ENCODE assay signal across 19 cellular contexts in genomic region chr18:13394794-13395193, GRCh38.
DNase-seq lines count a peak whose midpoint lies in the region; ATAC-seq and TF ChIP-seq lines count a peak whose summit lies in the region.
"Had no signal": no experiment of that assay in that cellular context is flagged by ENCODE, and none has a peak within 500 bp of the region (broad histone marks: within the 10 kb centered on the region; RNA-seq: fewer than 3 reads in every experiment).

No MANE protein-coding gene starts in this region.

- no peaks in the 10 kb centered on the region for H3K4me1 ChIP-seq in lower lobe of right lung
- H3K4me1 ChIP-seq: HAP-1, SJCRH30 had no signal

- H3K27me3 ChIP-seq in lower lobe of right lung (ENCODE audit: low read depth), result no peaks in the 10 kb centered on the region
- H3K27me3 ChIP-seq: heart right ventricle, SJCRH30 had no signal

- no peak overlapping the region for H3K4me3 ChIP-seq in lower lobe of right lung
- H3K4me3 ChIP-seq: HAP-1, heart right ventricle, SJCRH30 had no signal

- no peaks in the 10 kb centered on the region for H3K36me3 ChIP-seq in lower lobe of right lung
- H3K36me3 ChIP-seq: HAP-1, SJCRH30 had no signal

- intact Hi-C loops in lower lobe of right lung (cut with DNase I), result no loop called here

- peak; percentile 58 to 71 for ATAC-seq in lower lobe of right lung
- ATAC-seq in GM21786 (IDR thresholded peaks at IDR 0.05; ENCODE audit: unreplicated experiment), result no peak
- ATAC-seq: heart right ventricle, sciatic nerve had no signal

- no peak overlapping the region for H3K27ac ChIP-seq in lower lobe of right lung
- H3K27ac ChIP-seq: heart right ventricle, SJCRH30 had no signal

- DNase-seq in D341Med (ENCODE audit: low spot score), result peak; percentile 50
- DNase-seq in NCI-H128 (lab: John Stamatoyannopoulos, UW; ENCODE audit: unreplicated experiment), result peak; percentile 44
- DNase-seq in SHP77 treated with DMSO at 0.1 percent for 48 hours (lab: John Stamatoyannopoulos, UW), result peak; percentile 48
- no peak for DNase-seq in lower lobe of right lung
- no peak for DNase-seq in NCI-H82 treated with DMSO at 0.1 percent for 48 hours (lab: John Stamatoyannopoulos, UW; ENCODE audit: unreplicated experiment)
- DNase-seq in HT-29 (ENCODE audit: low spot score), result no peak
- DNase-seq: activated CD4-positive, alpha-beta T cell treated with anti-CD3 and anti-CD28 coated beads, Interleukin-2, amount 50 U/mL, for 4 hours; amygdala; effector CD8-positive, alpha-beta T cell; heart right ventricle; islet precursor cell; NCI-H1694; nucleus accumbens; SJCRH30; stimulated activated CD4-positive, alpha-beta T cell treated with anti-CD3 and anti-CD28 coated beads, Interleukin-2, amount 100 ng/mL, for 24 hours; T-helper 9 cell had no signal

- TF ChIP-seq CTCF in lower lobe of right lung (IDR thresholded peaks at IDR 0.05), result no peak

- H3K9me3 ChIP-seq in lower lobe of right lung, result no peaks in the 10 kb centered on the region
- H3K9me3 ChIP-seq: HAP-1, heart right ventricle, SJCRH30 had no signal

Comparison
In these comparisons a context has a peak if more than half of its experiments do, and no peak if none do; other contexts are left out.
1. DNase-seq: peak in D341Med (single experiment), NCI-H128 (single experiment) and SHP77 treated with DMSO at 0.1 percent for 48 hours (single experiment); none in lower lobe of right lung (single experiment), NCI-H82 treated with DMSO at 0.1 percent for 48 hours (single experiment) and HT-29 (single experiment).